In the genomic region with DNA sequence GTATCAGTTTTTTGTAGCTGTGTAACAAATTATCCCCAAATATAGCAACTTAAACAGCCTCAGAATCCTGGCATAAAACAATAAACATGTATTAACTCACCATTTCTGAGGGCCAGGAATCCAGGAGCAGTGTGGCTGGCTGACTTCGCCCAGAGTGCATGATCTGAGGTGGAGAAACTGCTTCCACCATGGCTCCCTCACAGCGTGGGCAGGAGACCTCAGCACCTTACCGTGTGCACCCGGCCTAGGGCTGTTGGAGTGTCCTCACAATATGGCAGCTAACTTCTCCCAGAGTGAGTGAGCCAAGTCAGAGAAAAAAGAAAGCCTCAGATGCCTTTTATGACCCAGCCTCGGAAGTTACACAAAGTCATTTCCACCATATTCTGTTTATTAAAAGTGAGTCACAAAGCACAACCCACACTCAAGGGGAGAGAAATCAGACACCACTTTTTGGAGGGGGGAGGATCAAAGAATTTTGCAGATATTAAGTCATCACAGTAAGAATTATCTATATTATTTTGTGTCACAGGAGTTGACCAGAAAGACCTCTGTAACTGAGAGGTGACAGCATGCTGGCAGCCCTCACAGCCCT, we compare ENCODE assay signal across 28 cellular contexts. TPM values are rescaled to one million over a fixed set of nuclear protein-coding genes. Genes with fewer than 3 reads are reported as not detected.
A peak's percentile ranks its signal among the peaks of the same experiment; 100 is the strongest.
DNase-seq lines count a peak whose midpoint lies in the region; ATAC-seq and TF ChIP-seq lines count a peak whose summit lies in the region.
"Had no signal": no experiment of that assay in that cellular context is flagged by ENCODE, and none has a peak within 500 bp of the region (broad histone marks: within the 10 kb centered on the region; RNA-seq: fewer than 3 reads in every experiment).

No MANE protein-coding gene starts in this region.

- H3K36me3 ChIP-seq in left ventricle myocardium inferior: peaks cover 45% of the 10 kb centered on the region
- H3K36me3 ChIP-seq in naive thymus-derived CD4-positive, alpha-beta T cell (ENCODE audit: control insufficient read depth in 2 of 3, insufficient read depth in 3 of 3, low read length in 3 of 3): no peaks in the 10 kb centered on the region

- H3K4me1 ChIP-seq in left ventricle myocardium inferior: peaks cover 35% of the 10 kb centered on the region
- H3K4me1 ChIP-seq in naive thymus-derived CD4-positive, alpha-beta T cell (ENCODE audit: control insufficient read depth in 2 of 2, insufficient read depth in 2 of 2, low read length in 2 of 2): peaks cover 0 to 6% of the 10 kb centered on the region in 2 donors

- peaks cover 2 to 23% (median 14%) of the 10 kb centered on the region in 7 donors for H3K4me1 Mint-ChIP-seq in naive thymus-derived CD4-positive, alpha-beta T cell

- no peak overlapping the region for H3K4me3 ChIP-seq in left ventricle myocardium inferior
- no peak overlapping the region for H3K4me3 ChIP-seq in naive thymus-derived CD4-positive, alpha-beta T cell (ENCODE audit: low read length)
- H3K4me3 ChIP-seq: dorsolateral prefrontal cortex, heart right ventricle had no signal

- no peak overlapping the region for H3K27ac Mint-ChIP-seq in naive thymus-derived CD4-positive, alpha-beta T cell
- H3K27ac Mint-ChIP-seq: activated CD4-positive, alpha-beta T cell treated with anti-CD3 and anti-CD28 coated beads, Interleukin-2, amount 10 ng/mL, durations not matched to agents 7 days and 5 days; HFFc6 had no signal

- no peak for DNase-seq in left ventricle myocardium inferior
- DNase-seq in Right ventricle myocardium superior: no peak
- peak; percentile 47 for DNase-seq in SW480 (ENCODE audit: low spot score)
- no peak for DNase-seq in naive thymus-derived CD4-positive, alpha-beta T cell
- DNase-seq in activated gamma-delta T cell treated with Interleukin-2 at 50 U/mL for 16 hours: no peak
- DNase-seq: activated CD4-positive, alpha-beta T cell treated with anti-CD3 and anti-CD28 coated beads, Interleukin-2, amount 10 ng/mL, durations not matched to agents 7 days and 5 days; activated naive CD4-positive, alpha-beta T cell treated with Interleukin-2 at 50 U/mL for 16 hours; anterior cingulate cortex; caudate nucleus; CD4-positive, alpha-beta memory T cell; foreskin fibroblast; heart right ventricle; HFFc6; KBM-7; mesendoderm; NCI-H1417 treated with DMSO at 0.1 percent for 48 hours; NCI-H2081 treated with DMSO at 0.1 percent for 48 hours; NCI-H446; occipital lobe; small intestine; stimulated activated CD4-positive, alpha-beta T cell treated with anti-CD3 and anti-CD28 coated beads, Interleukin-2, amount 100 ng/mL, for 24 hours; substantia nigra had no signal

- no peaks in the 10 kb centered on the region for H3K27me3 ChIP-seq in left ventricle myocardium inferior (ENCODE audit: low read depth)
- no peaks in the 10 kb centered on the region for H3K27me3 ChIP-seq in naive thymus-derived CD4-positive, alpha-beta T cell (ENCODE audit: control insufficient read depth in 2 of 2, insufficient read depth in 2 of 2, low read length in 2 of 2)
- H3K27me3 ChIP-seq: dorsolateral prefrontal cortex, heart right ventricle had no signal

- CTCF ChIA-PET in naive thymus-derived CD4-positive, alpha-beta T cell (lab: Charles Lee): no interaction called here

- peaks cover 0 to 3% (median 0%) of the 10 kb centered on the region in 5 donors for H3K27me3 Mint-ChIP-seq in naive thymus-derived CD4-positive, alpha-beta T cell
- H3K27me3 Mint-ChIP-seq: activated CD4-positive, alpha-beta T cell treated with anti-CD3 and anti-CD28 coated beads, Interleukin-2, amount 10 ng/mL, durations not matched to agents 7 days and 5 days had no signal

- peak overlapping the region in 7 of 10 donors; percentile 22 to 63 (median 44) for H3K4me3 Mint-ChIP-seq in naive thymus-derived CD4-positive, alpha-beta T cell
- H3K4me3 Mint-ChIP-seq: activated CD4-positive, alpha-beta T cell treated with anti-CD3 and anti-CD28 coated beads, Interleukin-2, amount 10 ng/mL, durations not matched to agents 7 days and 5 days; HFFc6 had no signal

- intact Hi-C loops in left ventricle myocardium inferior (cut with micrococcal nuclease): no loop called here
- intact Hi-C loops in Right ventricle myocardium superior (cut with DNase I): no loop called here
- intact Hi-C loops in naive thymus-derived CD4-positive, alpha-beta T cell (cut with micrococcal nuclease): no loop called here

- ATAC-seq in Right ventricle myocardium superior (ENCODE audit: poor library complexity): no peak
- no peak for ATAC-seq in naive thymus-derived CD4-positive, alpha-beta T cell
- ATAC-seq in GM18867 (IDR thresholded peaks at IDR 0.05; ENCODE audit: unreplicated experiment): no peak
- ATAC-seq in GM21529 (IDR thresholded peaks at IDR 0.05; ENCODE audit: unreplicated experiment): no peak
- ATAC-seq: SK-N-SH treated with all-trans-retinoic acid at 6 μM for 48 hours had no signal

- no peaks in the 10 kb centered on the region for H3K9me3 ChIP-seq in left ventricle myocardium inferior (replicated peaks)
- H3K9me3 ChIP-seq in naive thymus-derived CD4-positive, alpha-beta T cell (ENCODE audit: control insufficient read depth in 2 of 3, low read length in 3 of 3): no peaks in the 10 kb centered on the region
- H3K9me3 ChIP-seq: heart right ventricle had no signal

- no peak for TF ChIP-seq CTCF in left ventricle myocardium inferior (IDR thresholded peaks at IDR 0.05; ENCODE audit: borderline replicate concordance)

- POLR2A ChIA-PET in naive thymus-derived CD4-positive, alpha-beta T cell (lab: Charles Lee): no interaction called here

- H3K27ac ChIP-seq in left ventricle myocardium inferior (replicated peaks): peak overlapping the region; percentile 76
- H3K27ac ChIP-seq in naive thymus-derived CD4-positive, alpha-beta T cell (ENCODE audit: low read depth, low read length): no peak overlapping the region
- H3K27ac ChIP-seq: epithelial cell of prostate, VCaP had no signal

- H3K36me3 Mint-ChIP-seq in naive thymus-derived CD4-positive, alpha-beta T cell: peaks cover 0 to 6% (median 0%) of the 10 kb centered on the region in 5 donors

- H3K9me3 Mint-ChIP-seq in naive thymus-derived CD4-positive, alpha-beta T cell: peaks cover 0 to 7% (median 0%) of the 10 kb centered on the region in 11 donors
- H3K9me3 Mint-ChIP-seq: CD4-positive, alpha-beta memory T cell; HFFc6 had no signal

RNA-seq across cellular contexts. Expression of a gene that starts 59.6 kb away (rescaled TPM):
- total RNA-seq in left ventricle myocardium inferior: 24.5 TPM
- total RNA-seq in Right ventricle myocardium superior: 26.1 TPM
- 10 to 100 TPM; 15.2 to 23.3 (median 18.6) TPM for total RNA-seq in naive thymus-derived CD4-positive, alpha-beta T cell
- 10 to 100 TPM in 1 of 2 donors, 1 to 10 TPM in 1; 9.8 to 12.2 TPM for polyA plus RNA-seq in naive thymus-derived CD4-positive, alpha-beta T cell
